Comparison of ENCODE assay signal across 1 cellular context in the genomic region with DNA sequence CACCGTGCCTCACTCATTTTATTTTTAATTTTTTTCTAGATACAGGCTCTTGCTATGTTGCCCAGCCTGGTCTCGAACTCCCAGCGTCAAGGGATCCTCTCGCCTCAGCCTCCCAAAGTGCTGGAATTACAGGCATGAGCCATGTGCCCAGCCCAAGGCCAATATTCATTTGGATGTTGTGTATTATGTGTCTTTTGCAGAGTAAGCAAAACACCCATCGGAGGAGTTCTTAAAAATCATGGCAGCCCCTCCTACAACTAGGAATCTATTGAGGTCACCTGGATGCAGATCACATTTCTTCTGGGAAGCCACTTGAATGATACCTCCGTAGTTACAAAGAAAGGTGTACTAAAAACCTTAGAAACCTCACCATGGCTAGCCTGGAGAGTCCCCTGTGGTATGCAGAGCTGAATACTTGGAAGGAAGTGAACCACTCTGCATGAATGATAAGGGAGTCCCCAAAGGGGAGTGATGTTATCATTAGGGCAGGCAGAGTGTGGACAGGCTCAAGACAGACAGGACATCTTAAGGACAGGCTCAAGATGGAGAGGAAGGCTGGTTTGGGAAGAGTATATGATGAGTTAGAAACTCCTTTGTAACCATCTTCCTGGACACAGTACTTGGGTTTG.
TF ChIP-seq lines count a peak whose summit lies in the region.

No MANE protein-coding gene starts in this region.

TF ChIP-seq in GM12878, 131 proteins besides CTCF, POLR2A, EP300 and RAD21 (continued from another document):
- no peak for TF ChIP-seq E2F8 (IDR thresholded peaks at IDR 0.05; ENCODE audit: low read depth, partially characterized antibody)
- TF ChIP-seq, protein P1, sequence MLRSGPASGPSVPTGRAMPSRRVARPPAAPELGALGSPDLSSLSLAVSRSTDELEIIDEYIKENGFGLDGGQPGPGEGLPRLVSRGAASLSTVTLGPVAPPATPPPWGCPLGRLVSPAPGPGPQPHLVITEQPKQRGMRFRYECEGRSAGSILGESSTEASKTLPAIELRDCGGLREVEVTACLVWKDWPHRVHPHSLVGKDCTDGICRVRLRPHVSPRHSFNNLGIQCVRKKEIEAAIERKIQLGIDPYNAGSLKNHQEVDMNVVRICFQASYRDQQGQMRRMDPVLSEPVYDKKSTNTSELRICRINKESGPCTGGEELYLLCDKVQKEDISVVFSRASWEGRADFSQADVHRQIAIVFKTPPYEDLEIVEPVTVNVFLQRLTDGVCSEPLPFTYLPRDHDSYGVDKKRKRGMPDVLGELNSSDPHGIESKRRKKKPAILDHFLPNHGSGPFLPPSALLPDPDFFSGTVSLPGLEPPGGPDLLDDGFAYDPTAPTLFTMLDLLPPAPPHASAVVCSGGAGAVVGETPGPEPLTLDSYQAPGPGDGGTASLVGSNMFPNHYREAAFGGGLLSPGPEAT (IDR thresholded peaks at IDR 0.05; ENCODE audit: low read depth), result peak; percentile 82
- TF ChIP-seq RUNX3 (IDR thresholded peaks at IDR 0.05; ENCODE audit: low read length), result peak; percentile 53; the same call in 1 of the 2 replicates
- no peak for TF ChIP-seq IRF4 (IDR thresholded peaks at IDR 0.05; ENCODE audit: low read depth, low read length)
- peak; percentile 83; the same call in 2 of the 3 replicates for TF ChIP-seq POU2F2 (IDR thresholded peaks at IDR 0.05; ENCODE audit: borderline replicate concordance, low read depth, low read length)
- TF ChIP-seq LARP7 (IDR thresholded peaks at IDR 0.05), result no peak
- TF ChIP-seq IKZF2 (IDR thresholded peaks at IDR 0.05), result peak; percentile 13 to 21; a peak in 1 of 4 replicates
- peak; percentile 53; the same call in 1 of the 2 replicates for TF ChIP-seq PAX5 (IDR thresholded peaks at IDR 0.05; ENCODE audit: borderline replicate concordance, low read depth, low read length)
- TF ChIP-seq GATAD2B (conservative IDR thresholded peaks at IDR 0.05; ENCODE audit: low read depth), result no peak
- no peak for TF ChIP-seq BHLHE40 (IDR thresholded peaks at IDR 0.05; ENCODE audit: borderline replicate concordance in 1 of 2, low read depth in 2 of 2, low read length in 1 of 2)
- TF ChIP-seq SPI1 (IDR thresholded peaks at IDR 0.05; ENCODE audit: borderline replicate concordance, insufficient read depth, low read depth, low read length), result peak; percentile 72; the same call in 1 of the 2 replicates
- no peak for TF ChIP-seq BACH1 (IDR thresholded peaks at IDR 0.05; ENCODE audit: borderline replicate concordance)
- 0 out of 2 replicates have a peak, but pooled peaks have one; percentile 31 for TF ChIP-seq ZNF217 (IDR thresholded peaks at IDR 0.05)
